29 cellular contexts compared by ENCODE assay signal in genomic region chr2:168929031-168929430, GRCh38. TPM values are rescaled to one million over a fixed set of nuclear protein-coding genes. Genes with fewer than 3 reads are reported as not detected.
DNase-seq lines count a peak whose midpoint lies in the region; ATAC-seq, FAIRE-seq and TF ChIP-seq lines count a peak whose summit lies in the region.
"Had no signal": no experiment of that assay in that cellular context is flagged by ENCODE, and none has a peak within 500 bp of the region (broad histone marks: within the 10 kb centered on the region; RNA-seq: fewer than 3 reads in every experiment).

No MANE protein-coding gene starts in this region.

- in situ Hi-C loops in SK-MEL-5 (cut with HindIII; ENCODE audit: low pct_unique_long_range_greater_than_20kb, low sequenced_read_pairs): no loop called here

- peaks cover 0 to 5% (median 0%) of the 10 kb centered on the region in 11 experiments; a peak in 1 of 22 replicates for H3K9me3 ChIP-seq in BLaER1 treated with 17β-estradiol and CSF1 and Interleukin-3, amounts not matched to agents 10 nM and 100 nM (replicated peaks in 1 of 11)
- H3K9me3 ChIP-seq: A549, SJSA1 had no signal

- FAIRE-seq in urothelium cell line (lab: Jason Lieb, UNC): no peak
- FAIRE-seq: A549, GM19239, HTR-8/SVneo had no signal

- H3K36me3 Mint-ChIP-seq in chondrocyte (ENCODE audit: low read depth) (no peaks in the 10 kb centered on the region), mesothelial cell of epicardium (no peaks in the 10 kb centered on the region)

- H3K27ac ChIP-seq in BLaER1 treated with 17β-estradiol and CSF1 and Interleukin-3, amounts not matched to agents 10 nM and 100 nM: no peak overlapping the region
- H3K27ac ChIP-seq: A549, SJSA1 had no signal

- H3K36me3 ChIP-seq in BLaER1 treated with 17β-estradiol and CSF1 and Interleukin-3, amounts not matched to agents 10 nM and 100 nM: no peaks in the 10 kb centered on the region
- H3K36me3 ChIP-seq: SJSA1 had no signal

- H3K27me3 Mint-ChIP-seq in chondrocyte (ENCODE audit: low read depth): no peaks in the 10 kb centered on the region
- no peaks in the 10 kb centered on the region for H3K27me3 Mint-ChIP-seq in mesothelial cell of epicardium (ENCODE audit: low read depth)

- no peaks in the 10 kb centered on the region for H3K27me3 ChIP-seq in BLaER1 treated with 17β-estradiol and CSF1 and Interleukin-3, amounts not matched to agents 10 nM and 100 nM

- no peak overlapping the region for H3K4me3 ChIP-seq in BLaER1 treated with 17β-estradiol and CSF1 and Interleukin-3, amounts not matched to agents 10 nM and 100 nM
- H3K4me3 ChIP-seq: A549, SJSA1 had no signal

- TF ChIP-seq CTCF in chondrocyte (IDR thresholded peaks at IDR 0.05): no peak
- TF ChIP-seq CTCF in mesothelial cell of epicardium (IDR thresholded peaks at IDR 0.05; ENCODE audit: unreplicated experiment): no peak

- H3K4me3 Mint-ChIP-seq in chondrocyte (ENCODE audit: unreplicated experiment): no peak overlapping the region
- no peak overlapping the region for H3K4me3 Mint-ChIP-seq in mesothelial cell of epicardium

- H3K27ac Mint-ChIP-seq in chondrocyte (ENCODE audit: unreplicated experiment): peak overlapping the region; percentile 2
- peak overlapping the region; percentile 18 for H3K27ac Mint-ChIP-seq in mesothelial cell of epicardium

- peaks cover 38% of the 10 kb centered on the region for H3K4me1 Mint-ChIP-seq in chondrocyte (ENCODE audit: low read depth)
- H3K4me1 Mint-ChIP-seq in mesothelial cell of epicardium: peaks cover 40% of the 10 kb centered on the region

- no peak for ATAC-seq in HG02798 (IDR thresholded peaks at IDR 0.05; ENCODE audit: poor library complexity, unreplicated experiment)
- ATAC-seq: A549, HCT116, PC-3 had no signal

- peak overlapping the region in 6 of 11 experiments; percentile 23 to 72 (median 46); a peak in 7 of 22 replicates for H3K4me2 ChIP-seq in BLaER1 treated with 17β-estradiol and CSF1 and Interleukin-3, amounts not matched to agents 10 nM and 100 nM
- H3K4me2 ChIP-seq: A549 had no signal

- H3K4me1 ChIP-seq in BLaER1 treated with 17β-estradiol and CSF1 and Interleukin-3, amounts not matched to agents 10 nM and 100 nM: peaks cover 0 to 25% (median 11%) of the 10 kb centered on the region in 10 experiments; a peak in 10 of 20 replicates
- H3K4me1 ChIP-seq: A549, SJSA1 had no signal

- H3K9me3 Mint-ChIP-seq in chondrocyte (ENCODE audit: low read depth) (no peaks in the 10 kb centered on the region), mesothelial cell of epicardium (peaks cover 4% of the 10 kb centered on the region)

- no peak overlapping the region for H3K9ac ChIP-seq in BLaER1 treated with 17β-estradiol and CSF1 and Interleukin-3, amounts not matched to agents 10 nM and 100 nM

- H4K20me1 ChIP-seq in BLaER1 treated with 17β-estradiol and CSF1 and Interleukin-3, amounts not matched to agents 10 nM and 100 nM: no peaks in the 10 kb centered on the region

- DNase-seq in SK-MEL-5 (ENCODE audit: low read depth, low spot score) (peak; percentile 9), chondrocyte (ENCODE audit: low spot score) (no peak), mesothelial cell of epicardium (ENCODE audit: low spot score in 2 of 2, unreplicated experiment in 2 of 2) (no peak), urothelium cell line (ENCODE audit: low spot score) (no peak), NCI-H510A (lab: John Stamatoyannopoulos, UW) (no peak)
- DNase-seq: Calu3; DMS79 treated with DMSO at 0.1 percent for 48 hours; KBM-7; NCI-H1105 treated with DMSO at 0.1 percent for 48 hours; NCI-H146; NCI-H1930; NCI-H2107; NCI-H446; NCI-H526; NCI-H82; NK-92 treated with Interleukin-12 subunit alpha and Interleukin-12 subunit beta, amount 100 ng/mL, for 24 hours; PC-3; Right ventricle myocardium superior; RPMI8226 had no signal

RNA-seq across cellular contexts. Expression of gene G6PC2, which starts 27.9 kb away (rescaled TPM):
- not detected in 2 replicates for total RNA-seq in SK-MEL-5 (2014; rRNA removed; shearing (Covaris generic))
- polyA plus RNA-seq in SK-MEL-5 (2015; cell fraction: cytosol; rRNA removed): not detected in 2 replicates
- polyA plus RNA-seq in SK-MEL-5 (2015; cell fraction: nucleus; rRNA removed): not detected in 2 replicates
- total RNA-seq in chondrocyte (not detected in 3 replicates), mesothelial cell of epicardium (not detected in 3 replicates)
- total RNA-seq: Calu3, H4, LHCN-M2, MCF 10A, PC-3, Right ventricle myocardium superior, SJSA1 had no signal
- polyA plus RNA-seq: A549 had no signal

RNA-seq across cellular contexts. Expression of gene SPC25, which starts 38.8 kb away (rescaled TPM):
- 11.8 and 13.9 TPM in 2 replicates for total RNA-seq in SK-MEL-5 (2014; rRNA removed; shearing (Covaris generic))
- 11.9 and 14.9 TPM in 2 replicates for polyA plus RNA-seq in SK-MEL-5 (2015; cell fraction: cytosol; rRNA removed)
- 2.9 and 5.6 TPM in 2 replicates for polyA plus RNA-seq in SK-MEL-5 (2015; cell fraction: nucleus; rRNA removed)
- 2.8 to 5.2 TPM (median 4.1 TPM) in 3 replicates for total RNA-seq in chondrocyte
- total RNA-seq in mesothelial cell of epicardium: 9.1 to 10.3 TPM (median 10.1 TPM) in 3 replicates
